9 cellular contexts compared by ENCODE assay signal in the genomic region with DNA sequence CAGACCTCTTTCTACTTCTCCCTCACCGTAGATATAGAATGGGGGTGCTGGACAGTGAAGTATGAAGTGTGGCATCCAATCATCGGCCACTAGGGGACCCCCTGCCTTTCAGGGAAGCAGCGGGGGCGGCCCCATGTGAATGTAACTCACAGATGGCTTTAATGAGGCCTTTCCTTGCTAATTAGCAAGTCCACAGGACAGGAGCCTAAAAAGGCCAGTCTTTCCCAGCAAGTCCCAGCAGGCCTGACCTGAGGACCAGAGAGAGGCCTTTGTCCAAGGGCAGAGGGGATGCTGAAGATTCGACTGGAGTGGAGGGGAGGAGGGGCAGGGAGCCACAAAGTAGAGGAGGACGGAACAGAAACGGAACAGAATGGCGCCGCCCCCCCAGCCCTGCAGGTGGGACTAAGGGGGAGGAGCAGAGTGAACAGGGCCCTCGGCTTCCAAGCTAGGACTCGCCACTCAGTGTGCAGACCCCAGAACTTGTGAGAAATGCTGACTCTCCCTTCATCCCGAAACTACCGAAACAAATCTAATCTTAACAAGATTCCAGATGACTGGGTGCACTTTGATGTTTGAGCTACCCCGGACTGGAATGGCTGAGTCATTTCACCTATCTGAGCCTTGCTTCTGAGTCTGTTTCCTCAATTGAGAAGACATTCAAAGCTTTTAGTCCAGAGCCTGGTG. TPM values are rescaled to one million over a fixed set of nuclear protein-coding genes. Genes with fewer than 3 reads are reported as not detected.
DNase-seq lines count a peak whose midpoint lies in the region; ATAC-seq, FAIRE-seq and TF ChIP-seq lines count a peak whose summit lies in the region.
"Had no signal": no experiment of that assay in that cellular context is flagged by ENCODE, and none has a peak within 500 bp of the region (broad histone marks: within the 10 kb centered on the region; RNA-seq: fewer than 3 reads in every experiment).

No MANE protein-coding gene starts in this region.

- WGBS in body of pancreas, 2 donors = 58 to 60% methylated on average over 13 to 14 of the region's 14 CpGs

- H3K4me1 Mint-ChIP-seq in mesothelial cell of epicardium = peaks cover 45% of the 10 kb centered on the region

- H3K27me3 ChIP-seq in body of pancreas = no peaks in the 10 kb centered on the region

- H3K36me3 Mint-ChIP-seq in mesothelial cell of epicardium = peaks cover 3% of the 10 kb centered on the region

- no peak for TF ChIP-seq CTCF in body of pancreas (IDR thresholded peaks at IDR 0.05)
- no peak for TF ChIP-seq CTCF in mesothelial cell of epicardium (IDR thresholded peaks at IDR 0.05; ENCODE audit: unreplicated experiment)

- peak; percentile 36 for ATAC-seq in body of pancreas
- no peak for ATAC-seq in HG03378 (IDR thresholded peaks at IDR 0.05; ENCODE audit: unreplicated experiment)

- intact Hi-C loops in body of pancreas (cut with DNase I) = no loop called here

- no peaks in the 10 kb centered on the region for H3K27me3 Mint-ChIP-seq in mesothelial cell of epicardium (ENCODE audit: low read depth)

- no peak for TF ChIP-seq POLR2A in body of pancreas (IDR thresholded peaks at IDR 0.05)

- peaks cover 56% of the 10 kb centered on the region for H3K4me1 ChIP-seq in body of pancreas

- peak overlapping the region; percentile 46 for H3K4me3 Mint-ChIP-seq in mesothelial cell of epicardium

- H3K9me3 Mint-ChIP-seq in mesothelial cell of epicardium = no peaks in the 10 kb centered on the region

- no peaks in the 10 kb centered on the region for H3K9me3 ChIP-seq in body of pancreas

- no peak overlapping the region for H3K4me3 ChIP-seq in body of pancreas

- DNase-seq in activated T-cell treated with anti-CD3 and anti-CD28 coated beads for 24 hours (ENCODE audit: low read depth) (peak; percentile 17), NCI-H524 treated with DMSO at 0.1 percent for 48 hours (lab: John Stamatoyannopoulos, UW) (peak; percentile 16), body of pancreas (peak in 1 of 4 donors; percentile 24), mesothelial cell of epicardium (ENCODE audit: low spot score in 2 of 2, unreplicated experiment in 2 of 2) (peak; percentile 40 to 54), NCI-H345 treated with DMSO at 0.1 percent for 48 hours (lab: John Stamatoyannopoulos, UW; ENCODE audit: unreplicated experiment) (no peak), frontal cortex (ENCODE audit: low spot score in 2 of 2) (no peak)
- no peak for DNase-seq in activated T-cell treated with anti-CD3 and anti-CD28 coated beads, Interleukin-2, amount 50 U/mL, for 1 hour

- peaks cover 0 to 1% of the 10 kb centered on the region in 2 donors for H3K36me3 ChIP-seq in body of pancreas (replicated peaks in 1 of 2; ENCODE audit: insufficient read depth in 1 of 2, low read depth in 2 of 2)

- peak overlapping the region; percentile 99 for H3K27ac Mint-ChIP-seq in mesothelial cell of epicardium

- FAIRE-seq in frontal cortex (lab: Jason Lieb, UNC) = no peak
- FAIRE-seq: endometrium had no signal

- peak overlapping the region in 3 of 4 donors; percentile 42 to 73 (median 71) for H3K27ac ChIP-seq in body of pancreas

RNA-seq across cellular contexts. Expression of a gene that starts 5.8 kb away (rescaled TPM):
- 10 to 100 TPM; 22.1 to 26.0 TPM for total RNA-seq in body of pancreas
- total RNA-seq in mesothelial cell of epicardium = 22.4 to 23.9 TPM (median 22.5 TPM) in 3 replicates
- total RNA-seq in frontal cortex = under 0.01 TPM

RNA-seq across cellular contexts. Expression of a gene that starts 36.5 kb away (rescaled TPM):
- not detected for total RNA-seq in body of pancreas
- total RNA-seq in mesothelial cell of epicardium = 0.91 to 1.3 TPM (median 0.92 TPM) in 3 replicates
- 1.2 TPM for total RNA-seq in frontal cortex

RNA-seq across cellular contexts. Expression of a gene that starts 58.1 kb away (rescaled TPM):
- not detected for total RNA-seq in body of pancreas
- total RNA-seq in mesothelial cell of epicardium = 2.2 to 2.7 TPM (median 2.6 TPM) in 3 replicates
- total RNA-seq in frontal cortex = 0.41 TPM

Comparison
In these comparisons a context has a peak if more than half of its experiments do, and no peak if none do; other contexts are left out.
1. DNase-seq: peak in activated T-cell treated with anti-CD3 and anti-CD28 coated beads for 24 hours (single experiment), NCI-H524 treated with DMSO at 0.1 percent for 48 hours (single experiment) and mesothelial cell of epicardium (2 of 2); none in activated T-cell treated with anti-CD3 and anti-CD28 coated beads, Interleukin-2, amount 50 U/mL, for 1 hour (single experiment), NCI-H345 treated with DMSO at 0.1 percent for 48 hours (single experiment) and frontal cortex (0 of 2).
2. RNA of a gene that starts 5.8 kb away (total RNA-seq): 22.1 to 26.0 TPM in body of pancreas and 22.4 to 23.9 TPM in mesothelial cell of epicardium; under 0.01 TPM in frontal cortex (single experiment); every median in the first group is over 10 times any median in the second.